ENCODE assay signal across 8 cellular contexts in the genomic region with DNA sequence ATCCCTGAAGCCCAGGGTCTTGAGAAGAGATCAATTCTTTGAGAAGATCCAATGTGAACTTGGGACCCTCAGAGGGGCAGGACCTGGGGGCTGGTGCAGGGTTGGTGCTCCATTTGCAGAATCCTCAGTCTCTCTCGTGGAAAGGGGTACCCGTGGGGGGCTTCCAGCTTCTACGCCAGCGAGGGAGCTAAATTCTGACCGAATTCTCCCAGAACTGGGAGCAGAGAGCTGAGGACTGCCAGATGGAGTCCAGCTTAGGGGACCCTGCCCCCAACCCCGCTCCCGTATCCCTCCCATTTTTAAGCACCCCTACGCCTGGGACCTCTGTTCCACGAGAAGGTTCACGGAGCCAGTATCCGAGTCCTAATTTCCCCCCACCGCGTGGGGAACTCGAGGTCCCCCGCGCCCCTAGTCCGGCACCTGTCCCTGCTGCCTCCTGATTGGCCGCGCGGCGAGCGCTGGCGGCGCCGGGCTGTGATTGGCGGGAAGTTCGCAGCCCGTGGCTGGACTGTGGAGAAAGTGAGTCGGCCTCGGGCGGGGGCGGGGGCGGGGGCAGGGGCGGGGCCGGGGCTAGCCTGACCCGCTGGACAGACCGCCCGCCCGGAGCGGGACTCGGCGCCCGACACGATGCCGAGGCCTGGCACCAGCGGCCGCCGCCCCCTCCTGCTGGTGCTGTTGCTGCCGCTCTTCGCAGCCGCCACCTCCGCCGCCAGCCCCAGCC. TPM values are rescaled to one million over a fixed set of nuclear protein-coding genes. Genes with fewer than 3 reads are reported as not detected.
DNase-seq lines count a peak whose midpoint lies in the region; ATAC-seq and TF ChIP-seq lines count a peak whose summit lies in the region.

No MANE protein-coding gene starts in this region.

- H3K9me3 Mint-ChIP-seq in brain: peaks cover 0 to 3% (median 0%) of the 10 kb centered on the region in 5 experiments

- peaks cover 46% of the 10 kb centered on the region for H3K27me3 ChIP-seq in HUES48 (ENCODE audit: control insufficient read depth, insufficient read depth, low read length)
- H3K27me3 ChIP-seq in right lobe of liver: peaks cover 0 to 30% of the 10 kb centered on the region in 2 donors

- H3K9ac ChIP-seq in HUES48 (ENCODE audit: low read depth, low read length): no peak overlapping the region

- H3K36me3 ChIP-seq in HUES48 (ENCODE audit: control insufficient read depth, insufficient read depth, low read length) (no peaks in the 10 kb centered on the region), right lobe of liver (no peaks in the 10 kb centered on the region)

- H3K27ac Mint-ChIP-seq in brain: peak overlapping the region in 1 of 5 experiments; percentile 50

- H3K4me1 ChIP-seq in HUES48 (ENCODE audit: control insufficient read depth, insufficient read depth, low read length): peaks cover 22% of the 10 kb centered on the region
- peaks cover 0 to 11% (median 1%) of the 10 kb centered on the region in 4 donors for H3K4me1 ChIP-seq in right lobe of liver

- intact Hi-C loops in right lobe of liver (cut with DNase I): no loop called here

- peak overlapping the region in 4 of 5 experiments; percentile 72 to 93 (median 86) for H3K4me3 Mint-ChIP-seq in brain

- H3K36me3 Mint-ChIP-seq in brain: no peaks in the 10 kb centered on the region

- ATAC-seq in right lobe of liver: peak; percentile 39 to 51 (median 48)
- no peak for ATAC-seq in HG03571 (IDR thresholded peaks at IDR 0.05; ENCODE audit: unreplicated experiment)
- ATAC-seq in GM19023 (IDR thresholded peaks at IDR 0.05; ENCODE audit: unreplicated experiment): no peak

- peaks cover 81% of the 10 kb centered on the region for H3K4me1 Mint-ChIP-seq in brain

- peak; percentile 91 for DNase-seq in AG20443 (ENCODE audit: low spot score)
- DNase-seq in right lobe of liver: peak in 2 of 3 donors; percentile 60 to 65
- DNase-seq in GM13977 (ENCODE audit: low spot score): no peak
- DNase-seq in GM19240 (ENCODE audit: insufficient read length, low spot score): no peak

- peaks cover 5% of the 10 kb centered on the region for H3K27me3 Mint-ChIP-seq in brain

- TF ChIP-seq POLR2A in right lobe of liver (IDR thresholded peaks at IDR 0.05): no peak

- H3K4me3 ChIP-seq in HUES48 (ENCODE audit: low read depth, low read length) (peak overlapping the region; percentile 51; the same call in 1 of the 2 replicates), right lobe of liver (no peak overlapping the region)

- in situ Hi-C loops in GM13977 (cut with MboI; ENCODE audit: low pct_unique_long_range_greater_than_20kb, low sequenced_read_pairs, unreplicated experiment): no loop called here

- H3K27ac ChIP-seq in HUES48 (ENCODE audit: low read depth, low read length): no peak overlapping the region
- no peak overlapping the region for H3K27ac ChIP-seq in right lobe of liver

- WGBS in right lobe of liver (ENCODE audit: insufficient coverage, low coverage, low lambda C conversion rate, missing lambda C conversion rate): 0% methylated on average over 3 of the region's 53 CpGs

- TF ChIP-seq CTCF in brain (conservative IDR thresholded peaks at IDR 0.05) (no peak), right lobe of liver (IDR thresholded peaks at IDR 0.05) (no peak), GM13977 (IDR thresholded peaks at IDR 0.05; ENCODE audit: extremely low read depth, insufficient read depth, missing control alignments) (no peak)

- H3K9me3 ChIP-seq in HUES48 (ENCODE audit: control insufficient read depth, insufficient read depth, low read length): no peaks in the 10 kb centered on the region
- no peaks in the 10 kb centered on the region for H3K9me3 ChIP-seq in right lobe of liver

RNA-seq across cellular contexts. Expression of a gene that starts 4.4 kb away (rescaled TPM):
- polyA plus RNA-seq in brain (ENCODE audit: insufficient read depth, low read depth, low replicate concordance): 50.0 TPM
- total RNA-seq in right lobe of liver: 10 to 100 TPM; 19.3 to 40.8 (median 34.4) TPM

RNA-seq across cellular contexts. Expression of a gene that starts 20.1 kb away (rescaled TPM):
- 57.3 TPM for polyA plus RNA-seq in brain (ENCODE audit: insufficient read depth, low read depth, low replicate concordance)
- total RNA-seq in right lobe of liver: 10 to 100 TPM; 16.1 to 29.0 (median 22.4) TPM

Comparison
In these comparisons a context has a peak if more than half of its experiments do, and no peak if none do; other contexts are left out.
1. DNase-seq: peak in AG20443 (single experiment) and right lobe of liver (2 of 3); none in GM13977 (single experiment) and GM19240 (single experiment).
2. ATAC-seq: peak in right lobe of liver (4 of 4); none in HG03571 (single experiment) and GM19023 (single experiment).